ENCODE assay signal across 18 cellular contexts in the genomic region with DNA sequence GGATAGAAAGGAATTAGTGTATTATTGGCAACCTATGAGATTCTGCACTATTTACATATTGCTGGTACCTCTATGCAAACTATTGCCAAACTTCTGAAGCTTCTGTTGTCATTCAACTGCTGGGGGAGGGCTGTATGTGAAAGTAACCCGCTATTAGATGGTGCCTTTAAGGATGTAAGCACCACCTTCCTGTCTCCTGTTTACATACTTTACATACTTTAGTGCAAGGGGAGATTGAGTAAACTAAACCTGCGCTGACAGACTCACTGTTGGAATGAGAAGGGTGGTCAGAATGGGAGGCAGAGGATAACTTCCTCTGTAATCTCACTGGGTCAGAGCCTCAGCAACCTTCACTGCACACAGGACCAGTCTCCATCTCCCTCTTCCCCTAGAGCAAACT.
DNase-seq lines count a peak whose midpoint lies in the region; ATAC-seq and TF ChIP-seq lines count a peak whose summit lies in the region.
"Had no signal": no experiment of that assay in that cellular context is flagged by ENCODE, and none has a peak within 500 bp of the region (broad histone marks: within the 10 kb centered on the region; RNA-seq: fewer than 3 reads in every experiment).

No MANE protein-coding gene starts in this region.

- H3K4me1 Mint-ChIP-seq in MCF 10A (ENCODE audit: insufficient read depth, unreplicated experiment) = peaks cover 4% of the 10 kb centered on the region
- H3K4me1 Mint-ChIP-seq in stimulated activated naive B cell treated with anti-CD40 and anti-IgM and Interleukin-4, amounts not matched to agents 10 μg/mL and 1 μg/mL and 100 μg/mL, for 72 hours = peaks cover 4 to 13% of the 10 kb centered on the region in 2 donors

- POLR2A ChIA-PET in MCF 10A (lab: Yijun Ruan, JAX) (interaction anchor here (1.1 to 2.2 kb wide), 4 partner anchors 10 to 220 kb away, joined by 3 to 7 read pairs (median 4); no protein-coding TSS in a partner anchor), RWPE1 (lab: Yijun Ruan, JAX; ENCODE audit: low non-redundant PET) (no interaction called here)

- H3K27me3 ChIP-seq in breast epithelium (no peaks in the 10 kb centered on the region), iPS DF 6.9 (ENCODE audit: control insufficient read depth, insufficient read depth, low read length) (no peaks in the 10 kb centered on the region)
- H3K27me3 ChIP-seq: uterus had no signal

- H3K27ac Mint-ChIP-seq in MCF 10A (ENCODE audit: low read depth, unreplicated experiment) = peak overlapping the region; percentile 20
- H3K27ac Mint-ChIP-seq in stimulated activated naive B cell treated with anti-CD40 and anti-IgM and Interleukin-4, amounts not matched to agents 10 μg/mL and 1 μg/mL and 100 μg/mL, for 72 hours = peak overlapping the region; percentile 21
- H3K27ac Mint-ChIP-seq: stimulated activated naive CD8-positive, alpha-beta T cell treated with anti-CD3 and anti-CD28 coated beads, Interleukin-15, Interleukin-2, amounts not matched to agents 100 ng/mL and 50 ng/mL, for 24 hours had no signal

- H3K4me3 ChIP-seq in breast epithelium (no peak overlapping the region), iPS DF 6.9 (ENCODE audit: low read length) (no peak overlapping the region)
- H3K4me3 ChIP-seq: lung, uterus had no signal

- BruUV-seq in MCF 10A (replicated peaks; lab: Mats Ljungman, UMichigan) = TSS peak; percentile 2

- CTCF ChIA-PET in MCF 10A (lab: Yijun Ruan, JAX) (interaction anchor here (0.5 to 1.8 kb wide), 7 partner anchors 8 to 178 kb away, joined by 3 to 8 read pairs (median 4); no protein-coding TSS in a partner anchor), RWPE1 (lab: Yijun Ruan, JAX) (no interaction called here)

- TF ChIP-seq CTCF in MCF 10A (IDR thresholded peaks at IDR 0.05; ENCODE audit: unreplicated experiment) = no peak
- TF ChIP-seq CTCF in breast epithelium (IDR thresholded peaks at IDR 0.05) = no peak
- TF ChIP-seq CTCF in RWPE1 (conservative IDR thresholded peaks at IDR 0.05; ENCODE audit: low read depth) = no peak

- H3K9me3 ChIP-seq in breast epithelium (no peaks in the 10 kb centered on the region), iPS DF 6.9 (ENCODE audit: control insufficient read depth, insufficient read depth, low read length) (no peaks in the 10 kb centered on the region)
- H3K9me3 ChIP-seq: uterus had no signal

- H3K27ac ChIP-seq in breast epithelium (no peak overlapping the region), RWPE1 (no peak overlapping the region), iPS DF 6.9 (ENCODE audit: low read length) (no peak overlapping the region)
- H3K27ac ChIP-seq: uterus had no signal

- no peaks in the 10 kb centered on the region for H3K27me3 Mint-ChIP-seq in MCF 10A (ENCODE audit: insufficient read depth, unreplicated experiment)
- H3K27me3 Mint-ChIP-seq in stimulated activated naive B cell treated with anti-CD40 and anti-IgM and Interleukin-4, amounts not matched to agents 10 μg/mL and 1 μg/mL and 100 μg/mL, for 72 hours = no peaks in the 10 kb centered on the region
- H3K27me3 Mint-ChIP-seq: naive thymus-derived CD8-positive, alpha-beta T cell; stimulated activated naive CD8-positive, alpha-beta T cell treated with anti-CD3 and anti-CD28 coated beads, Interleukin-15, Interleukin-2, amounts not matched to agents 100 ng/mL and 50 ng/mL, for 24 hours had no signal

- peak; percentile 20 for DNase-seq in MCF 10A (ENCODE audit: unreplicated experiment)
- no peak for DNase-seq in breast epithelium (ENCODE audit: low spot score in 2 of 2)
- peak; percentile 19 for DNase-seq in RWPE1 (ENCODE audit: low spot score)
- peak; percentile 45 for DNase-seq in iPS DF 6.9 (ENCODE audit: low read depth, low spot score)
- no peak for DNase-seq in stimulated activated naive B cell treated with anti-CD40 and anti-IgM and Interleukin-4, amounts not matched to agents 10 μg/mL and 1 μg/mL and 100 μg/mL, for 72 hours
- no peak for DNase-seq in NOMO-1 treated with dmso at 0.1 percent for 144 hours (lab: John Stamatoyannopoulos, UW; ENCODE audit: unreplicated experiment)
- no peak for DNase-seq in GM19238 (ENCODE audit: insufficient read length, low spot score)
- DNase-seq: amniotic stem cell; cerebellar nuclear complex; DMS79 treated with DMSO at 0.1 percent for 48 hours; GOT3; naive thymus-derived CD8-positive, alpha-beta T cell; NCI-H2081 treated with DMSO at 0.1 percent for 48 hours; NCI-H82; uterus had no signal

- no peak overlapping the region for H3K4me3 Mint-ChIP-seq in MCF 10A (ENCODE audit: unreplicated experiment)
- no peak overlapping the region for H3K4me3 Mint-ChIP-seq in stimulated activated naive B cell treated with anti-CD40 and anti-IgM and Interleukin-4, amounts not matched to agents 10 μg/mL and 1 μg/mL and 100 μg/mL, for 72 hours
- H3K4me3 Mint-ChIP-seq: naive thymus-derived CD8-positive, alpha-beta T cell; stimulated activated naive CD8-positive, alpha-beta T cell treated with anti-CD3 and anti-CD28 coated beads, Interleukin-15, Interleukin-2, amounts not matched to agents 100 ng/mL and 50 ng/mL, for 24 hours had no signal

- no peaks in the 10 kb centered on the region for H3K4me1 ChIP-seq in breast epithelium
- H3K4me1 ChIP-seq in iPS DF 6.9 (ENCODE audit: control insufficient read depth, insufficient read depth, low read length) = no peaks in the 10 kb centered on the region
- H3K4me1 ChIP-seq: uterus had no signal

- whole genome bisulfite sequencing in iPS DF 6.9 (ENCODE audit: insufficient coverage, insufficient read length) = no CpG with 5 or more reads among the region's 2 CpGs

- intact Hi-C loops in MCF 10A (cut with micrococcal nuclease) = no loop called here
- intact Hi-C loops in breast epithelium (cut with DNase I; ENCODE audit: low total_unique reads) = no loop called here

- ATAC-seq in stimulated activated naive B cell treated with anti-CD40 and anti-IgM and Interleukin-4, amounts not matched to agents 10 μg/mL and 1 μg/mL and 100 μg/mL, for 72 hours (replicated peaks) = no peak
- ATAC-seq in GM21576 (IDR thresholded peaks at IDR 0.05; ENCODE audit: unreplicated experiment) = no peak
- ATAC-seq: naive thymus-derived CD8-positive, alpha-beta T cell had no signal

- TF ChIP-seq POLR2A in breast epithelium (IDR thresholded peaks at IDR 0.05) = no peak

- no peaks in the 10 kb centered on the region for H3K9me3 Mint-ChIP-seq in MCF 10A (ENCODE audit: unreplicated experiment)
- H3K9me3 Mint-ChIP-seq in stimulated activated naive B cell treated with anti-CD40 and anti-IgM and Interleukin-4, amounts not matched to agents 10 μg/mL and 1 μg/mL and 100 μg/mL, for 72 hours = peaks cover 0 to under 1% of the 10 kb centered on the region in 2 donors
- H3K9me3 Mint-ChIP-seq: naive thymus-derived CD8-positive, alpha-beta T cell; stimulated activated naive CD8-positive, alpha-beta T cell treated with anti-CD3 and anti-CD28 coated beads, Interleukin-15, Interleukin-2, amounts not matched to agents 100 ng/mL and 50 ng/mL, for 24 hours had no signal

- no peaks in the 10 kb centered on the region for H3K36me3 ChIP-seq in breast epithelium
- no peaks in the 10 kb centered on the region for H3K36me3 ChIP-seq in iPS DF 6.9 (ENCODE audit: control insufficient read depth, insufficient read depth, low read length)
- H3K36me3 ChIP-seq: uterus had no signal

- peaks cover 76% of the 10 kb centered on the region for H3K36me3 Mint-ChIP-seq in MCF 10A (ENCODE audit: insufficient read depth, unreplicated experiment)
- H3K36me3 Mint-ChIP-seq in stimulated activated naive B cell treated with anti-CD40 and anti-IgM and Interleukin-4, amounts not matched to agents 10 μg/mL and 1 μg/mL and 100 μg/mL, for 72 hours = peaks cover 28 to 53% of the 10 kb centered on the region in 2 donors

Comparison
In these comparisons a context has a peak if more than half of its experiments do, and no peak if none do; other contexts are left out.
1. DNase-seq: peak in MCF 10A (single experiment), RWPE1 (single experiment) and iPS DF 6.9 (single experiment); none in breast epithelium (0 of 2), stimulated activated naive B cell treated with anti-CD40 and anti-IgM and Interleukin-4, amounts not matched to agents 10 μg/mL and 1 μg/mL and 100 μg/mL, for 72 hours (single experiment), NOMO-1 treated with dmso at 0.1 percent for 144 hours (single experiment) and GM19238 (single experiment).